In genomic region chr5:72848474-72849428, GRCh38 we compare ENCODE assay signal across 1 cellular context.
TF ChIP-seq lines count a peak whose summit lies in the region.

No MANE protein-coding gene starts in this region.

TF ChIP-seq in K562, 482 proteins besides CTCF, POLR2A, EP300 and RAD21 (continued from another document and continues in another):
- TF ChIP-seq, protein P1, sequence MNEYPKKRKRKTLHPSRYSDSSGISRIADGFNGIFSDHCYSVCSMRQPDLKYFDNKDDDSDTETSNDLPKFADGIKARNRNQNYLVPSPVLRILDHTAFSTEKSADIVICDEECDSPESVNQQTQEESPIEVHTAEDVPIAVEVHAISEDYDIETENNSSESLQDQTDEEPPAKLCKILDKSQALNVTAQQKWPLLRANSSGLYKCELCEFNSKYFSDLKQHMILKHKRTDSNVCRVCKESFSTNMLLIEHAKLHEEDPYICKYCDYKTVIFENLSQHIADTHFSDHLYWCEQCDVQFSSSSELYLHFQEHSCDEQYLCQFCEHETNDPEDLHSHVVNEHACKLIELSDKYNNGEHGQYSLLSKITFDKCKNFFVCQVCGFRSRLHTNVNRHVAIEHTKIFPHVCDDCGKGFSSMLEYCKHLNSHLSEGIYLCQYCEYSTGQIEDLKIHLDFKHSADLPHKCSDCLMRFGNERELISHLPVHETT (CRISPR knock-in tag; conservative IDR thresholded peaks at IDR 0.05 in 1 of 2, IDR thresholded peaks at IDR 0.05 in 1 of 2) = peak in 1 of 2 experiments; percentile 60; a peak in 1 of 4 replicates
- TF ChIP-seq HMGN3 (IDR thresholded peaks at IDR 0.05; ENCODE audit: borderline replicate concordance, extremely low read depth, insufficient read length, low read depth, low read length) = no peak
- no peak for TF ChIP-seq ZNF561 (CRISPR knock-in tag; conservative IDR thresholded peaks at IDR 0.05)
- peak; percentile 64 for TF ChIP-seq CXXC5 (CRISPR knock-in tag; IDR thresholded peaks at IDR 0.05)
- TF ChIP-seq MAZ (CRISPR knock-in tag; conservative IDR thresholded peaks at IDR 0.05 in 1 of 2, IDR thresholded peaks at IDR 0.05 in 1 of 2) = peak in 1 of 2 experiments; percentile 55; a peak in 2 of 4 replicates
- TF ChIP-seq ELF1 (tag; IDR thresholded peaks at IDR 0.05) = 0 out of 2 replicates have a peak, but pooled peaks have one; percentile 15
- peak; percentile 36; the same call in 1 of the 2 replicates for TF ChIP-seq NKRF (IDR thresholded peaks at IDR 0.05; ENCODE audit: borderline replicate concordance)
- TF ChIP-seq, protein P2, sequence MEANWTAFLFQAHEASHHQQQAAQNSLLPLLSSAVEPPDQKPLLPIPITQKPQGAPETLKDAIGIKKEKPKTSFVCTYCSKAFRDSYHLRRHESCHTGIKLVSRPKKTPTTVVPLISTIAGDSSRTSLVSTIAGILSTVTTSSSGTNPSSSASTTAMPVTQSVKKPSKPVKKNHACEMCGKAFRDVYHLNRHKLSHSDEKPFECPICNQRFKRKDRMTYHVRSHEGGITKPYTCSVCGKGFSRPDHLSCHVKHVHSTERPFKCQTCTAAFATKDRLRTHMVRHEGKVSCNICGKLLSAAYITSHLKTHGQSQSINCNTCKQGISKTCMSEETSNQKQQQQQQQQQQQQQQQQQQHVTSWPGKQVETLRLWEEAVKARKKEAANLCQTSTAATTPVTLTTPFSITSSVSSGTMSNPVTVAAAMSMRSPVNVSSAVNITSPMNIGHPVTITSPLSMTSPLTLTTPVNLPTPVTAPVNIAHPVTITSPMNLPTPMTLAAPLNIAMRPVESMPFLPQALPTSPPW (CRISPR knock-in tag; IDR thresholded peaks at IDR 0.05) = peak; percentile 86
- TF ChIP-seq SIN3A (IDR thresholded peaks at IDR 0.05; ENCODE audit: borderline replicate concordance in 2 of 2, control insufficient read depth in 1 of 2, low read depth in 2 of 2, low read length in 2 of 2) = peak in 1 of 2 experiments; percentile 42; a peak in 1 of 4 replicates
- TF ChIP-seq EGR1 (conservative IDR thresholded peaks at IDR 0.05) = peak; percentile 50; the same call in 1 of the 2 replicates
- TF ChIP-seq FOSL1 (tag; conservative IDR thresholded peaks at IDR 0.05) = peak; percentile 10; the same call in 1 of the 2 replicates
- peak; percentile 75 for TF ChIP-seq GABPA (tag; conservative IDR thresholded peaks at IDR 0.05; ENCODE audit: low read depth)
- TF ChIP-seq, protein P3, sequence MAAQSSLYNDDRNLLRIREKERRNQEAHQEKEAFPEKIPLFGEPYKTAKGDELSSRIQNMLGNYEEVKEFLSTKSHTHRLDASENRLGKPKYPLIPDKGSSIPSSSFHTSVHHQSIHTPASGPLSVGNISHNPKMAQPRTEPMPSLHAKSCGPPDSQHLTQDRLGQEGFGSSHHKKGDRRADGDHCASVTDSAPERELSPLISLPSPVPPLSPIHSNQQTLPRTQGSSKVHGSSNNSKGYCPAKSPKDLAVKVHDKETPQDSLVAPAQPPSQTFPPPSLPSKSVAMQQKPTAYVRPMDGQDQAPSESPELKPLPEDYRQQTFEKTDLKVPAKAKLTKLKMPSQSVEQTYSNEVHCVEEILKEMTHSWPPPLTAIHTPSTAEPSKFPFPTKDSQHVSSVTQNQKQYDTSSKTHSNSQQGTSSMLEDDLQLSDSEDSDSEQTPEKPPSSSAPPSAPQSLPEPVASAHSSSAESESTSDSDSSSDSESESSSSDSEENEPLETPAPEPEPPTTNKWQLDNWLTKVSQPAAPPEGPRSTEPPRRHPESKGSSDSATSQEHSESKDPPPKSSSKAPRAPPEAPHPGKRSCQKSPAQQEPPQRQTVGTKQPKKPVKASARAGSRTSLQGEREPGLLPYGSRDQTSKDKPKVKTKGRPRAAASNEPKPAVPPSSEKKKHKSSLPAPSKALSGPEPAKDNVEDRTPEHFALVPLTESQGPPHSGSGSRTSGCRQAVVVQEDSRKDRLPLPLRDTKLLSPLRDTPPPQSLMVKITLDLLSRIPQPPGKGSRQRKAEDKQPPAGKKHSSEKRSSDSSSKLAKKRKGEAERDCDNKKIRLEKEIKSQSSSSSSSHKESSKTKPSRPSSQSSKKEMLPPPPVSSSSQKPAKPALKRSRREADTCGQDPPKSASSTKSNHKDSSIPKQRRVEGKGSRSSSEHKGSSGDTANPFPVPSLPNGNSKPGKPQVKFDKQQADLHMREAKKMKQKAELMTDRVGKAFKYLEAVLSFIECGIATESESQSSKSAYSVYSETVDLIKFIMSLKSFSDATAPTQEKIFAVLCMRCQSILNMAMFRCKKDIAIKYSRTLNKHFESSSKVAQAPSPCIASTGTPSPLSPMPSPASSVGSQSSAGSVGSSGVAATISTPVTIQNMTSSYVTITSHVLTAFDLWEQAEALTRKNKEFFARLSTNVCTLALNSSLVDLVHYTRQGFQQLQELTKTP (IDR thresholded peaks at IDR 0.05; ENCODE audit: low read depth in 1 of 2, partially characterized antibody in 2 of 2) = no peak
- 0 out of 2 replicates have a peak, but pooled peaks have one; percentile 19 for TF ChIP-seq SIN3B (IDR thresholded peaks at IDR 0.05; ENCODE audit: low read depth)
- peak; percentile 89 for TF ChIP-seq RBFOX2 (IDR thresholded peaks at IDR 0.05; ENCODE audit: low read depth, low read length)
- TF ChIP-seq RNF2 (IDR thresholded peaks at IDR 0.05) = no peak
- peak; percentile 10 for TF ChIP-seq PRPF4 (IDR thresholded peaks at IDR 0.05; ENCODE audit: insufficient read depth, low read depth, low read length, poor library complexity, severe bottlenecking)
- TF ChIP-seq KLF6 (CRISPR knock-in tag; IDR thresholded peaks at IDR 0.05; ENCODE audit: borderline replicate concordance) = no peak
- TF ChIP-seq, protein P4, sequence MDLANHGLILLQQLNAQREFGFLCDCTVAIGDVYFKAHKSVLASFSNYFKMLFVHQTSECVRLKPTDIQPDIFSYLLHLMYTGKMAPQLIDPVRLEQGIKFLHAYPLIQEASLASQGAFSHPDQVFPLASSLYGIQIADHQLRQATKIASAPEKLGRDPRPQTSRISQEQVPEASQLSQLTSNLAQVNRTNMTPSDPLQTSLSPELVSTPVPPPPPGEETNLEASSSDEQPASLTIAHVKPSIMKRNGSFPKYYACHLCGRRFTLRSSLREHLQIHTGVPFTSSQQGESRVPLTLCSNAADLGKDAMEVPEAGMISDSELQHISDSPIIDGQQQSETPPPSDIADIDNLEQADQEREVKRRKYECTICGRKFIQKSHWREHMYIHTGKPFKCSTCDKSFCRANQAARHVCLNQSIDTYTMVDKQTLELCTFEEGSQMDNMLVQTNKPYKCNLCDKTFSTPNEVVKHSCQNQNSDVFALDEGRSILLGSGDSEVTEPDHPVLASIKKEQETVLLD (IDR thresholded peaks at IDR 0.05) = no peak
- TF ChIP-seq YY1 (IDR thresholded peaks at IDR 0.05; ENCODE audit: borderline replicate concordance in 1 of 3, control insufficient read depth in 1 of 3, extremely low read depth in 1 of 3, insufficient read depth in 3 of 3, insufficient read length in 1 of 3, insufficient replicate concordance in 2 of 3, low read depth in 1 of 3, low read length in 2 of 3) = no peak
- peak; percentile 87 for TF ChIP-seq RBBP5 (IDR thresholded peaks at IDR 0.05; ENCODE audit: borderline replicate concordance, insufficient read depth, low read length, poor library complexity, severe bottlenecking)
- 0 out of 2 replicates have a peak, but pooled peaks have one; percentile 2 for TF ChIP-seq MTA3 (IDR thresholded peaks at IDR 0.05; ENCODE audit: borderline replicate concordance)
- peak; percentile 17 for TF ChIP-seq PCBP1 (IDR thresholded peaks at IDR 0.05; ENCODE audit: low read depth, low read length, poor library complexity, severe bottlenecking)
- peak in 1 of 2 experiments; percentile 42 for TF ChIP-seq E2F6 (IDR thresholded peaks at IDR 0.05; ENCODE audit: borderline replicate concordance in 1 of 2, extremely low read depth in 1 of 2, insufficient read depth in 1 of 2, insufficient read length in 1 of 2, low read depth in 1 of 2, low read length in 1 of 2, poor library complexity in 1 of 2, severe bottlenecking in 1 of 2)
- TF ChIP-seq TAL1 (IDR thresholded peaks at IDR 0.05) = no peak
- TF ChIP-seq, protein P5, sequence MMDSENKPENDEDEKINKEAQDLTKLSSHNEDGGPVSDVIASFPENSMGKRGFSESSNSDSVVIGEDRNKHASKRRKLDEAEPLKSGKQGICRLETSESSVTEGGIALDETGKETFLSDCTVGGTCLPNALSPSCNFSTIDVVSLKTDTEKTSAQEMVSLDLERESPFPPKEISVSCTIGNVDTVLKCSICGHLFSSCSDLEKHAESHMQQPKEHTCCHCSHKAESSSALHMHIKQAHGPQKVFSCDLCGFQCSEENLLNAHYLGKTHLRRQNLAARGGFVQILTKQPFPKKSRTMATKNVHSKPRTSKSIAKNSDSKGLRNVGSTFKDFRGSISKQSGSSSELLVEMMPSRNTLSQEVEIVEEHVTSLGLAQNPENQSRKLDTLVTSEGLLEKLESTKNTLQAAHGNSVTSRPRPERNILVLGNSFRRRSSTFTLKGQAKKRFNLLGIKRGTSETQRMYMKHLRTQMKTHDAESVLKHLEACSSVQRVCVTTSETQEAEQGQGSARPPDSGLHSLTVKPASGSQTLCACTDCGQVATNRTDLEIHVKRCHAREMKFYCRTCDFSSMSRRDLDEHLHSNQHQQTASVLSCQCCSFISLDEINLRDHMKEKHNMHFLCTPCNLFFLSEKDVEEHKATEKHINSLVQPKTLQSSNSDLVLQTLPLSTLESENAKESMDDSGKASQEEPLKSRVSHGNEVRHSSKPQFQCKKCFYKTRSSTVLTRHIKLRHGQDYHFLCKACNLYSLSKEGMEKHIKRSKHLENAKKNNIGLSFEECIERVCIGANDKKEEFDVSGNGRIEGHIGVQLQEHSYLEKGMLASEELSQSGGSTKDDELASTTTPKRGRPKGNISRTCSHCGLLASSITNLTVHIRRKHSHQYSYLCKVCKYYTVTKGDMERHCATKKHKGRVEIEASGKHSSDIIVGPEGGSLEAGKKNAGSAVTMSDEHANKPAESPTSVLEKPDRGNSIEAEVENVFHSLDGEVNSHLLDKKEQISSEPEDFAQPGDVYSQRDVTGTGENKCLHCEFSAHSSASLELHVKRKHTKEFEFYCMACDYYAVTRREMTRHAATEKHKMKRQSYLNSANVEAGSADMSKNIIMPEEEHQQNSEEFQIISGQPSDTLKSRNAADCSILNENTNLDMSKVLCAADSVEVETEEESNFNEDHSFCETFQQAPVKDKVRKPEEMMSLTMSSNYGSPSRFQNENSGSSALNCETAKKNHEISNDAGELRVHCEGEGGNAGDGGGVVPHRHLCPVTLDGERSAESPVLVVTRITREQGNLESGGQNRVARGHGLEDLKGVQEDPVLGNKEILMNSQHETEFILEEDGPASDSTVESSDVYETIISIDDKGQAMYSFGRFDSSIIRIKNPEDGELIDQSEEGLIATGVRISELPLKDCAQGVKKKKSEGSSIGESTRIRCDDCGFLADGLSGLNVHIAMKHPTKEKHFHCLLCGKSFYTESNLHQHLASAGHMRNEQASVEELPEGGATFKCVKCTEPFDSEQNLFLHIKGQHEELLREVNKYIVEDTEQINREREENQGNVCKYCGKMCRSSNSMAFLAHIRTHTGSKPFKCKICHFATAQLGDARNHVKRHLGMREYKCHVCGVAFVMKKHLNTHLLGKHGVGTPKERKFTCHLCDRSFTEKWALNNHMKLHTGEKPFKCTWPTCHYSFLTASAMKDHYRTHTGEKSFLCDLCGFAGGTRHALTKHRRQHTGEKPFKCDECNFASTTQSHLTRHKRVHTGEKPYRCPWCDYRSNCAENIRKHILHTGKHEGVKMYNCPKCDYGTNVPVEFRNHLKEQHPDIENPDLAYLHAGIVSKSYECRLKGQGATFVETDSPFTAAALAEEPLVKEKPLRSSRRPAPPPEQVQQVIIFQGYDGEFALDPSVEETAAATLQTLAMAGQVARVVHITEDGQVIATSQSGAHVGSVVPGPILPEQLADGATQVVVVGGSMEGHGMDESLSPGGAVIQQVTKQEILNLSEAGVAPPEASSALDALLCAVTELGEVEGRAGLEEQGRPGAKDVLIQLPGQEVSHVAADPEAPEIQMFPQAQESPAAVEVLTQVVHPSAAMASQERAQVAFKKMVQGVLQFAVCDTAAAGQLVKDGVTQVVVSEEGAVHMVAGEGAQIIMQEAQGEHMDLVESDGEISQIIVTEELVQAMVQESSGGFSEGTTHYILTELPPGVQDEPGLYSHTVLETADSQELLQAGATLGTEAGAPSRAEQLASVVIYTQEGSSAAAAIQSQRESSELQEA (IDR thresholded peaks at IDR 0.05; ENCODE audit: low read depth) = no peak
- TF ChIP-seq ZNF12 (CRISPR knock-in tag; IDR thresholded peaks at IDR 0.05) = 0 out of 2 replicates have a peak, but pooled peaks have one; percentile 15
- 0 out of 2 replicates have a peak, but pooled peaks have one; percentile 21 for TF ChIP-seq MXI1 (IDR thresholded peaks at IDR 0.05; ENCODE audit: low read depth, low read length)
- no peak; the same call in 1 of the 2 replicates for TF ChIP-seq GTF2E2 (tag; IDR thresholded peaks at IDR 0.05)
- TF ChIP-seq HDAC1 (IDR thresholded peaks at IDR 0.05) = 0 out of 4 replicates have a peak, but pooled peaks of 1 of the 2 experiments have one; percentile 32
- no peak for TF ChIP-seq RAD51 (IDR thresholded peaks at IDR 0.05; ENCODE audit: borderline replicate concordance, low read depth)
- no peak for TF ChIP-seq NR2C2 (CRISPR knock-in tag; IDR thresholded peaks at IDR 0.05)
- TF ChIP-seq NR2C2 (tag; IDR thresholded peaks at IDR 0.05) = peak; percentile 58; the same call in 1 of the 2 replicates
- TF ChIP-seq KLF13 (tag; IDR thresholded peaks at IDR 0.05; ENCODE audit: borderline replicate concordance, low read depth) = 0 out of 2 replicates have a peak, but pooled peaks have one; percentile 3
- peak; percentile 65 for TF ChIP-seq CCNT2 (IDR thresholded peaks at IDR 0.05; ENCODE audit: borderline replicate concordance, extremely low read depth, insufficient read length, low read depth, low read length)
- TF ChIP-seq CHD1 (IDR thresholded peaks at IDR 0.05; ENCODE audit: low read length) = peak; percentile 30
- 0 out of 2 replicates have a peak, but pooled peaks have one; percentile 55 for TF ChIP-seq ZNF766 (CRISPR knock-in tag; conservative IDR thresholded peaks at IDR 0.05)
- no peak for TF ChIP-seq BCOR (IDR thresholded peaks at IDR 0.05)
- no peak for TF ChIP-seq TAF9B (IDR thresholded peaks at IDR 0.05; ENCODE audit: partially characterized antibody)
- 0 out of 2 replicates have a peak, but pooled peaks have one; percentile 44 for TF ChIP-seq ZNF197 (CRISPR knock-in tag; IDR thresholded peaks at IDR 0.05; ENCODE audit: low read depth)
- no peak for TF ChIP-seq ZNF232 (CRISPR knock-in tag; IDR thresholded peaks at IDR 0.05)
